ENCODE assay signal across 19 cellular contexts in the genomic region with DNA sequence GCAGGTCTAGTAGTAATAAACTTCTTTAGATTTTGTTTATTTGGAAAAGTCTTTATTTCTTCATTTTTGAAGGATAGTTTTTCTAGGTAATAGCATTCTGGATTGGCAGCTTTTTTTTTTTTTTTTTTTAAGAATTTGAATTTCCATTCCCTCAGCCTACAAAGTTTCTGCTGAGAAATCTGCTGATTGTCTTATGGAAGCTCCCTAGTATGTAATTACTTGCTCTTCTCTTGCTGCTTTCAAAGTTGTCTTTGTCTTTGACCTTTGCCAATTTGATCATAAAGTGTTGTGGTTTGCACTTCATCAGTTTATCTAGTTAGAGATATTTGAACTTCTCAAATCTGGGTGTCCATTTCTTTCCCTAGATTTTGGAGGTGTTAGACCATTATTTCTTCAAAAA.
"Had no signal": no experiment of that assay in that cellular context is flagged by ENCODE, and none has a peak within 500 bp of the region (broad histone marks: within the 10 kb centered on the region; RNA-seq: fewer than 3 reads in every experiment).

No MANE protein-coding gene starts in this region.

- FAIRE-seq: HTR-8/SVneo, RCC 7860 had no signal

- H3K36me3 ChIP-seq: MG63, SJSA1 had no signal

- H3K4me1 ChIP-seq: SJSA1 had no signal

- H3K27ac ChIP-seq: SJSA1, SK-N-MC had no signal

- H3K27me3 ChIP-seq: MG63, SJSA1 had no signal

- H3K4me3 ChIP-seq: MG63, SJSA1, SK-N-MC had no signal

- DNase-seq: Karpas-422, KG1, MG63, NCI-H1092 treated with DMSO at 0.1 percent for 48 hours, NCI-H1436, NCI-H187, NCI-H2029, NCI-H2081 treated with DMSO at 0.1 percent for 48 hours, NCI-H2227 treated with DMSO at 0.1 percent for 48 hours, NCI-H524, NCI-H526 treated with DMSO at 0.1 percent for 48 hours, NCI-H748 treated with DMSO at 0.1 percent for 48 hours, Right ventricle myocardium superior, RPMI8226, SIG-M5 had no signal
